Comparison of ENCODE assay signal across 1 cellular context in the genomic region with DNA sequence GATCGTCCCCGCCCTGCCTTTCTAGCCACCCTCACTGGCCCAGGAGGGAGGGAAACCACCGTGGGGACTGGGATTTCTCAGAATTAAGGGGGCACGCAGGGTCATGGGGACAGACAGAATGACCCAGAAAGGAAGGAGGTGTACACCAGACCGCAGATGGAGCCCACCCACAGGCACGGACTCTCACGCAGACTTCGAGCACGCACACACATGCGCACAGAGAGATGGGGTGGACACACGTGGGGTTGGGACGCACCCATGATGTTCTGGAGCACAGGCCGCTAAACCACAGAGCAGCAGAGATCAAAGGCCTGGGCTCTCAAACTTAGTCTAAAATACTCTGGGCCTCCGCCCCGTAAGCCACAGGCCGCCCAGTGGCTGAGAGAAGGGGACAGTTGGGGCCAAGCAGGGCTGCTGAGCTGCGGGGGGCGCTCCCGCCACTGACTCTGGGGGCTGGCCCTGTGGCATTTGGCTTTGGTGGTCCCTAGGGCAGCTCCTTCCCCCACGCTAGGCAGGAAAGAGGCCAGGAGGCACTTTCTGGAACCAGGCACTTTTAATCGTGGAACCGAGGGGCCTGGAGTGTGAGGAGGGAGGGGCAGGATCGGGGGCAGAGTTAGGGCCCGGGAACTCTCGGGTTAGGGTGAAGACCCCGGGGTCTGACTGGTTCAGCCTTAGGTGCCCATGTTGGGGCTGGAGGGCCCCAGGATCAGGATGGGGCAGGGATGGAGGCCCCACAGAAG.
TF ChIP-seq lines count a peak whose summit lies in the region.

No MANE protein-coding gene starts in this region.

TF ChIP-seq in K562, 482 proteins besides CTCF, POLR2A, EP300 and RAD21 (continues in another document):
- TF ChIP-seq KLF10 (CRISPR knock-in tag; IDR thresholded peaks at IDR 0.05): no peak
- peak; percentile 40; the same call in 1 of the 2 replicates for TF ChIP-seq ESRRA (IDR thresholded peaks at IDR 0.05; ENCODE audit: borderline replicate concordance, low read depth)
- TF ChIP-seq HMG20B (CRISPR knock-in tag; IDR thresholded peaks at IDR 0.05): no peak
- peak; percentile 54 for TF ChIP-seq HMGN3 (IDR thresholded peaks at IDR 0.05; ENCODE audit: borderline replicate concordance, extremely low read depth, insufficient read length, low read depth, low read length)
- TF ChIP-seq BHLHE40 (IDR thresholded peaks at IDR 0.05; ENCODE audit: low read length): peak; percentile 26; the same call in 1 of the 2 replicates
- TF ChIP-seq ARID1B (IDR thresholded peaks at IDR 0.05): 0 out of 2 replicates have a peak, but pooled peaks have one; percentile 8
- no peak for TF ChIP-seq SMARCA4 (IDR thresholded peaks at IDR 0.05)
- TF ChIP-seq ZNF408 (CRISPR knock-in tag; IDR thresholded peaks at IDR 0.05; ENCODE audit: low read depth): no peak
- TF ChIP-seq, protein P1, sequence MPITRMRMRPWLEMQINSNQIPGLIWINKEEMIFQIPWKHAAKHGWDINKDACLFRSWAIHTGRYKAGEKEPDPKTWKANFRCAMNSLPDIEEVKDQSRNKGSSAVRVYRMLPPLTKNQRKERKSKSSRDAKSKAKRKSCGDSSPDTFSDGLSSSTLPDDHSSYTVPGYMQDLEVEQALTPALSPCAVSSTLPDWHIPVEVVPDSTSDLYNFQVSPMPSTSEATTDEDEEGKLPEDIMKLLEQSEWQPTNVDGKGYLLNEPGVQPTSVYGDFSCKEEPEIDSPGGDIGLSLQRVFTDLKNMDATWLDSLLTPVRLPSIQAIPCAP (CRISPR knock-in tag; IDR thresholded peaks at IDR 0.05; ENCODE audit: borderline replicate concordance): no peak
- TF ChIP-seq NCOR1 (IDR thresholded peaks at IDR 0.05): peak; percentile 55; the same call in 1 of the 2 replicates
- no peak for TF ChIP-seq FOXJ2 (tag; IDR thresholded peaks at IDR 0.05)
- TF ChIP-seq, protein P2, sequence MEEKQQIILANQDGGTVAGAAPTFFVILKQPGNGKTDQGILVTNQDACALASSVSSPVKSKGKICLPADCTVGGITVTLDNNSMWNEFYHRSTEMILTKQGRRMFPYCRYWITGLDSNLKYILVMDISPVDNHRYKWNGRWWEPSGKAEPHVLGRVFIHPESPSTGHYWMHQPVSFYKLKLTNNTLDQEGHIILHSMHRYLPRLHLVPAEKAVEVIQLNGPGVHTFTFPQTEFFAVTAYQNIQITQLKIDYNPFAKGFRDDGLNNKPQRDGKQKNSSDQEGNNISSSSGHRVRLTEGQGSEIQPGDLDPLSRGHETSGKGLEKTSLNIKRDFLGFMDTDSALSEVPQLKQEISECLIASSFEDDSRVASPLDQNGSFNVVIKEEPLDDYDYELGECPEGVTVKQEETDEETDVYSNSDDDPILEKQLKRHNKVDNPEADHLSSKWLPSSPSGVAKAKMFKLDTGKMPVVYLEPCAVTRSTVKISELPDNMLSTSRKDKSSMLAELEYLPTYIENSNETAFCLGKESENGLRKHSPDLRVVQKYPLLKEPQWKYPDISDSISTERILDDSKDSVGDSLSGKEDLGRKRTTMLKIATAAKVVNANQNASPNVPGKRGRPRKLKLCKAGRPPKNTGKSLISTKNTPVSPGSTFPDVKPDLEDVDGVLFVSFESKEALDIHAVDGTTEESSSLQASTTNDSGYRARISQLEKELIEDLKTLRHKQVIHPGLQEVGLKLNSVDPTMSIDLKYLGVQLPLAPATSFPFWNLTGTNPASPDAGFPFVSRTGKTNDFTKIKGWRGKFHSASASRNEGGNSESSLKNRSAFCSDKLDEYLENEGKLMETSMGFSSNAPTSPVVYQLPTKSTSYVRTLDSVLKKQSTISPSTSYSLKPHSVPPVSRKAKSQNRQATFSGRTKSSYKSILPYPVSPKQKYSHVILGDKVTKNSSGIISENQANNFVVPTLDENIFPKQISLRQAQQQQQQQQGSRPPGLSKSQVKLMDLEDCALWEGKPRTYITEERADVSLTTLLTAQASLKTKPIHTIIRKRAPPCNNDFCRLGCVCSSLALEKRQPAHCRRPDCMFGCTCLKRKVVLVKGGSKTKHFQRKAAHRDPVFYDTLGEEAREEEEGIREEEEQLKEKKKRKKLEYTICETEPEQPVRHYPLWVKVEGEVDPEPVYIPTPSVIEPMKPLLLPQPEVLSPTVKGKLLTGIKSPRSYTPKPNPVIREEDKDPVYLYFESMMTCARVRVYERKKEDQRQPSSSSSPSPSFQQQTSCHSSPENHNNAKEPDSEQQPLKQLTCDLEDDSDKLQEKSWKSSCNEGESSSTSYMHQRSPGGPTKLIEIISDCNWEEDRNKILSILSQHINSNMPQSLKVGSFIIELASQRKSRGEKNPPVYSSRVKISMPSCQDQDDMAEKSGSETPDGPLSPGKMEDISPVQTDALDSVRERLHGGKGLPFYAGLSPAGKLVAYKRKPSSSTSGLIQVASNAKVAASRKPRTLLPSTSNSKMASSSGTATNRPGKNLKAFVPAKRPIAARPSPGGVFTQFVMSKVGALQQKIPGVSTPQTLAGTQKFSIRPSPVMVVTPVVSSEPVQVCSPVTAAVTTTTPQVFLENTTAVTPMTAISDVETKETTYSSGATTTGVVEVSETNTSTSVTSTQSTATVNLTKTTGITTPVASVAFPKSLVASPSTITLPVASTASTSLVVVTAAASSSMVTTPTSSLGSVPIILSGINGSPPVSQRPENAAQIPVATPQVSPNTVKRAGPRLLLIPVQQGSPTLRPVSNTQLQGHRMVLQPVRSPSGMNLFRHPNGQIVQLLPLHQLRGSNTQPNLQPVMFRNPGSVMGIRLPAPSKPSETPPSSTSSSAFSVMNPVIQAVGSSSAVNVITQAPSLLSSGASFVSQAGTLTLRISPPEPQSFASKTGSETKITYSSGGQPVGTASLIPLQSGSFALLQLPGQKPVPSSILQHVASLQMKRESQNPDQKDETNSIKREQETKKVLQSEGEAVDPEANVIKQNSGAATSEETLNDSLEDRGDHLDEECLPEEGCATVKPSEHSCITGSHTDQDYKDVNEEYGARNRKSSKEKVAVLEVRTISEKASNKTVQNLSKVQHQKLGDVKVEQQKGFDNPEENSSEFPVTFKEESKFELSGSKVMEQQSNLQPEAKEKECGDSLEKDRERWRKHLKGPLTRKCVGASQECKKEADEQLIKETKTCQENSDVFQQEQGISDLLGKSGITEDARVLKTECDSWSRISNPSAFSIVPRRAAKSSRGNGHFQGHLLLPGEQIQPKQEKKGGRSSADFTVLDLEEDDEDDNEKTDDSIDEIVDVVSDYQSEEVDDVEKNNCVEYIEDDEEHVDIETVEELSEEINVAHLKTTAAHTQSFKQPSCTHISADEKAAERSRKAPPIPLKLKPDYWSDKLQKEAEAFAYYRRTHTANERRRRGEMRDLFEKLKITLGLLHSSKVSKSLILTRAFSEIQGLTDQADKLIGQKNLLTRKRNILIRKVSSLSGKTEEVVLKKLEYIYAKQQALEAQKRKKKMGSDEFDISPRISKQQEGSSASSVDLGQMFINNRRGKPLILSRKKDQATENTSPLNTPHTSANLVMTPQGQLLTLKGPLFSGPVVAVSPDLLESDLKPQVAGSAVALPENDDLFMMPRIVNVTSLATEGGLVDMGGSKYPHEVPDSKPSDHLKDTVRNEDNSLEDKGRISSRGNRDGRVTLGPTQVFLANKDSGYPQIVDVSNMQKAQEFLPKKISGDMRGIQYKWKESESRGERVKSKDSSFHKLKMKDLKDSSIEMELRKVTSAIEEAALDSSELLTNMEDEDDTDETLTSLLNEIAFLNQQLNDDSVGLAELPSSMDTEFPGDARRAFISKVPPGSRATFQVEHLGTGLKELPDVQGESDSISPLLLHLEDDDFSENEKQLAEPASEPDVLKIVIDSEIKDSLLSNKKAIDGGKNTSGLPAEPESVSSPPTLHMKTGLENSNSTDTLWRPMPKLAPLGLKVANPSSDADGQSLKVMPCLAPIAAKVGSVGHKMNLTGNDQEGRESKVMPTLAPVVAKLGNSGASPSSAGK (IDR thresholded peaks at IDR 0.05): peak; percentile 87
- TF ChIP-seq ZEB2 (IDR thresholded peaks at IDR 0.05): no peak
- TF ChIP-seq, protein P3, sequence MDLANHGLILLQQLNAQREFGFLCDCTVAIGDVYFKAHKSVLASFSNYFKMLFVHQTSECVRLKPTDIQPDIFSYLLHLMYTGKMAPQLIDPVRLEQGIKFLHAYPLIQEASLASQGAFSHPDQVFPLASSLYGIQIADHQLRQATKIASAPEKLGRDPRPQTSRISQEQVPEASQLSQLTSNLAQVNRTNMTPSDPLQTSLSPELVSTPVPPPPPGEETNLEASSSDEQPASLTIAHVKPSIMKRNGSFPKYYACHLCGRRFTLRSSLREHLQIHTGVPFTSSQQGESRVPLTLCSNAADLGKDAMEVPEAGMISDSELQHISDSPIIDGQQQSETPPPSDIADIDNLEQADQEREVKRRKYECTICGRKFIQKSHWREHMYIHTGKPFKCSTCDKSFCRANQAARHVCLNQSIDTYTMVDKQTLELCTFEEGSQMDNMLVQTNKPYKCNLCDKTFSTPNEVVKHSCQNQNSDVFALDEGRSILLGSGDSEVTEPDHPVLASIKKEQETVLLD (IDR thresholded peaks at IDR 0.05): peak; percentile 60; the same call in 1 of the 2 replicates
- TF ChIP-seq NRF1 (conservative IDR thresholded peaks at IDR 0.05 in 1 of 2, IDR thresholded peaks at IDR 0.05 in 1 of 2): peak; percentile 91 to 92
- TF ChIP-seq FOXK2 (conservative IDR thresholded peaks at IDR 0.05 in 1 of 2, IDR thresholded peaks at IDR 0.05 in 1 of 2; ENCODE audit: low read depth in 2 of 2): 0 out of 4 replicates have a peak, but pooled peaks of 1 of the 2 experiments have one; percentile 7
- 0 out of 2 replicates have a peak, but pooled peaks have one; percentile 27 for TF ChIP-seq TOE1 (IDR thresholded peaks at IDR 0.05; ENCODE audit: borderline replicate concordance)
- no peak for TF ChIP-seq TOE1 (CRISPR knock-in tag; IDR thresholded peaks at IDR 0.05; ENCODE audit: borderline replicate concordance, low read depth)
- TF ChIP-seq, protein P4, sequence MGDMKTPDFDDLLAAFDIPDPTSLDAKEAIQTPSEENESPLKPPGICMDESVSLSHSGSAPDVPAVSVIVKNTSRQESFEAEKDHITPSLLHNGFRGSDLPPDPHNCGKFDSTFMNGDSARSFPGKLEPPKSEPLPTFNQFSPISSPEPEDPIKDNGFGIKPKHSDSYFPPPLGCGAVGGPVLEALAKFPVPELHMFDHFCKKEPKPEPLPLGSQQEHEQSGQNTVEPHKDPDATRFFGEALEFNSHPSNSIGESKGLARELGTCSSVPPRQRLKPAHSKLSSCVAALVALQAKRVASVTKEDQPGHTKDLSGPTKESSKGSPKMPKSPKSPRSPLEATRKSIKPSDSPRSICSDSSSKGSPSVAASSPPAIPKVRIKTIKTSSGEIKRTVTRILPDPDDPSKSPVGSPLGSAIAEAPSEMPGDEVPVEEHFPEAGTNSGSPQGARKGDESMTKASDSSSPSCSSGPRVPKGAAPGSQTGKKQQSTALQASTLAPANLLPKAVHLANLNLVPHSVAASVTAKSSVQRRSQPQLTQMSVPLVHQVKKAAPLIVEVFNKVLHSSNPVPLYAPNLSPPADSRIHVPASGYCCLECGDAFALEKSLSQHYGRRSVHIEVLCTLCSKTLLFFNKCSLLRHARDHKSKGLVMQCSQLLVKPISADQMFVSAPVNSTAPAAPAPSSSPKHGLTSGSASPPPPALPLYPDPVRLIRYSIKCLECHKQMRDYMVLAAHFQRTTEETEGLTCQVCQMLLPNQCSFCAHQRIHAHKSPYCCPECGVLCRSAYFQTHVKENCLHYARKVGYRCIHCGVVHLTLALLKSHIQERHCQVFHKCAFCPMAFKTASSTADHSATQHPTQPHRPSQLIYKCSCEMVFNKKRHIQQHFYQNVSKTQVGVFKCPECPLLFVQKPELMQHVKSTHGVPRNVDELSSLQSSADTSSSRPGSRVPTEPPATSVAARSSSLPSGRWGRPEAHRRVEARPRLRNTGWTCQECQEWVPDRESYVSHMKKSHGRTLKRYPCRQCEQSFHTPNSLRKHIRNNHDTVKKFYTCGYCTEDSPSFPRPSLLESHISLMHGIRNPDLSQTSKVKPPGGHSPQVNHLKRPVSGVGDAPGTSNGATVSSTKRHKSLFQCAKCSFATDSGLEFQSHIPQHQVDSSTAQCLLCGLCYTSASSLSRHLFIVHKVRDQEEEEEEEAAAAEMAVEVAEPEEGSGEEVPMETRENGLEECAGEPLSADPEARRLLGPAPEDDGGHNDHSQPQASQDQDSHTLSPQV (IDR thresholded peaks at IDR 0.05): peak; percentile 79
- TF ChIP-seq, protein P5, sequence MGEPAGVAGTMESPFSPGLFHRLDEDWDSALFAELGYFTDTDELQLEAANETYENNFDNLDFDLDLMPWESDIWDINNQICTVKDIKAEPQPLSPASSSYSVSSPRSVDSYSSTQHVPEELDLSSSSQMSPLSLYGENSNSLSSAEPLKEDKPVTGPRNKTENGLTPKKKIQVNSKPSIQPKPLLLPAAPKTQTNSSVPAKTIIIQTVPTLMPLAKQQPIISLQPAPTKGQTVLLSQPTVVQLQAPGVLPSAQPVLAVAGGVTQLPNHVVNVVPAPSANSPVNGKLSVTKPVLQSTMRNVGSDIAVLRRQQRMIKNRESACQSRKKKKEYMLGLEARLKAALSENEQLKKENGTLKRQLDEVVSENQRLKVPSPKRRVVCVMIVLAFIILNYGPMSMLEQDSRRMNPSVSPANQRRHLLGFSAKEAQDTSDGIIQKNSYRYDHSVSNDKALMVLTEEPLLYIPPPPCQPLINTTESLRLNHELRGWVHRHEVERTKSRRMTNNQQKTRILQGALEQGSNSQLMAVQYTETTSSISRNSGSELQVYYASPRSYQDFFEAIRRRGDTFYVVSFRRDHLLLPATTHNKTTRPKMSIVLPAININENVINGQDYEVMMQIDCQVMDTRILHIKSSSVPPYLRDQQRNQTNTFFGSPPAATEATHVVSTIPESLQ (CRISPR knock-in tag; IDR thresholded peaks at IDR 0.05): no peak
- no peak for TF ChIP-seq TAF15 (IDR thresholded peaks at IDR 0.05; ENCODE audit: low read depth, low read length)
- TF ChIP-seq, protein P6, sequence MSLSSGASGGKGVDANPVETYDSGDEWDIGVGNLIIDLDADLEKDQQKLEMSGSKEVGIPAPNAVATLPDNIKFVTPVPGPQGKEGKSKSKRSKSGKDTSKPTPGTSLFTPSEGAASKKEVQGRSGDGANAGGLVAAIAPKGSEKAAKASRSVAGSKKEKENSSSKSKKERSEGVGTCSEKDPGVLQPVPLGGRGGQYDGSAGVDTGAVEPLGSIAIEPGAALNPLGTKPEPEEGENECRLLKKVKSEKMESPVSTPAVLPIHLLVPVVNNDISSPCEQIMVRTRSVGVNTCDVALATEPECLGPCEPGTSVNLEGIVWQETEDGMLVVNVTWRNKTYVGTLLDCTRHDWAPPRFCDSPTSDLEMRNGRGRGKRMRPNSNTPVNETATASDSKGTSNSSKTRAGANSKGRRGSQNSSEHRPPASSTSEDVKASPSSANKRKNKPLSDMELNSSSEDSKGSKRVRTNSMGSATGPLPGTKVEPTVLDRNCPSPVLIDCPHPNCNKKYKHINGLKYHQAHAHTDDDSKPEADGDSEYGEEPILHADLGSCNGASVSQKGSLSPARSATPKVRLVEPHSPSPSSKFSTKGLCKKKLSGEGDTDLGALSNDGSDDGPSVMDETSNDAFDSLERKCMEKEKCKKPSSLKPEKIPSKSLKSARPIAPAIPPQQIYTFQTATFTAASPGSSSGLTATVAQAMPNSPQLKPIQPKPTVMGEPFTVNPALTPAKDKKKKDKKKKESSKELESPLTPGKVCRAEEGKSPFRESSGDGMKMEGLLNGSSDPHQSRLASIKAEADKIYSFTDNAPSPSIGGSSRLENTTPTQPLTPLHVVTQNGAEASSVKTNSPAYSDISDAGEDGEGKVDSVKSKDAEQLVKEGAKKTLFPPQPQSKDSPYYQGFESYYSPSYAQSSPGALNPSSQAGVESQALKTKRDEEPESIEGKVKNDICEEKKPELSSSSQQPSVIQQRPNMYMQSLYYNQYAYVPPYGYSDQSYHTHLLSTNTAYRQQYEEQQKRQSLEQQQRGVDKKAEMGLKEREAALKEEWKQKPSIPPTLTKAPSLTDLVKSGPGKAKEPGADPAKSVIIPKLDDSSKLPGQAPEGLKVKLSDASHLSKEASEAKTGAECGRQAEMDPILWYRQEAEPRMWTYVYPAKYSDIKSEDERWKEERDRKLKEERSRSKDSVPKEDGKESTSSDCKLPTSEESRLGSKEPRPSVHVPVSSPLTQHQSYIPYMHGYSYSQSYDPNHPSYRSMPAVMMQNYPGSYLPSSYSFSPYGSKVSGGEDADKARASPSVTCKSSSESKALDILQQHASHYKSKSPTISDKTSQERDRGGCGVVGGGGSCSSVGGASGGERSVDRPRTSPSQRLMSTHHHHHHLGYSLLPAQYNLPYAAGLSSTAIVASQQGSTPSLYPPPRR (CRISPR knock-in tag; IDR thresholded peaks at IDR 0.05; ENCODE audit: borderline replicate concordance): 0 out of 2 replicates have a peak, but pooled peaks have one; percentile 67
- 0 out of 2 replicates have a peak, but pooled peaks have one; percentile 22 for TF ChIP-seq NR2C2 (CRISPR knock-in tag; IDR thresholded peaks at IDR 0.05)
- TF ChIP-seq NR2C2 (tag; IDR thresholded peaks at IDR 0.05): no peak
